Comparison of ENCODE assay signal across 1 cellular context in the genomic region with DNA sequence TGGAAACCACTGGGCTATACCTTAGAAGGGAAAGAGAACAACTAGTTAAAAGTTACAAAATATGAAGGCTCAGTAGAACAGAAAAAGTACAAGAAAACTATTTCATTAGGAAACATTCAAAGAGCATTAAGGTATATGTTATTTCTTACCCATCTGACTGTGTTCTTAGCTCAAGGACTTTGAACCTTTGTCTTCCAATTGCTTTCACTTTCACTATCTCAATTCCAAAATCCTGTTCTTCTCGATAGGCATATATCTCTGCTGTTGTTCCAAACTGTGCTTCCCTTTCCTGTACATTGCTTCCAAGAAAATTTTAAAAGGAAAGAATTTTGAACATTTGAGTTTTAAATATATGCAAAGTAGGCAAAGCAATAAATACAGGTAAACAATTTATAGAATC.
TF ChIP-seq lines count a peak whose summit lies in the region.

No MANE protein-coding gene starts in this region.

TF ChIP-seq in GM23338, 12 proteins besides CTCF, POLR2A, EP300 and RAD21 (continued from another document):
- TF ChIP-seq POLR2AphosphoS5 (IDR thresholded peaks at IDR 0.05; ENCODE audit: low read depth) (no peak), JUNB (IDR thresholded peaks at IDR 0.05; ENCODE audit: unreplicated experiment) (no peak), EZH2phosphoT487 (IDR thresholded peaks at IDR 0.05; ENCODE audit: unreplicated experiment) (no peak), ZNF331 (CRISPR knock-in tag; IDR thresholded peaks at IDR 0.05; ENCODE audit: low read depth) (no peak)
- TF ChIP-seq, protein P1, sequence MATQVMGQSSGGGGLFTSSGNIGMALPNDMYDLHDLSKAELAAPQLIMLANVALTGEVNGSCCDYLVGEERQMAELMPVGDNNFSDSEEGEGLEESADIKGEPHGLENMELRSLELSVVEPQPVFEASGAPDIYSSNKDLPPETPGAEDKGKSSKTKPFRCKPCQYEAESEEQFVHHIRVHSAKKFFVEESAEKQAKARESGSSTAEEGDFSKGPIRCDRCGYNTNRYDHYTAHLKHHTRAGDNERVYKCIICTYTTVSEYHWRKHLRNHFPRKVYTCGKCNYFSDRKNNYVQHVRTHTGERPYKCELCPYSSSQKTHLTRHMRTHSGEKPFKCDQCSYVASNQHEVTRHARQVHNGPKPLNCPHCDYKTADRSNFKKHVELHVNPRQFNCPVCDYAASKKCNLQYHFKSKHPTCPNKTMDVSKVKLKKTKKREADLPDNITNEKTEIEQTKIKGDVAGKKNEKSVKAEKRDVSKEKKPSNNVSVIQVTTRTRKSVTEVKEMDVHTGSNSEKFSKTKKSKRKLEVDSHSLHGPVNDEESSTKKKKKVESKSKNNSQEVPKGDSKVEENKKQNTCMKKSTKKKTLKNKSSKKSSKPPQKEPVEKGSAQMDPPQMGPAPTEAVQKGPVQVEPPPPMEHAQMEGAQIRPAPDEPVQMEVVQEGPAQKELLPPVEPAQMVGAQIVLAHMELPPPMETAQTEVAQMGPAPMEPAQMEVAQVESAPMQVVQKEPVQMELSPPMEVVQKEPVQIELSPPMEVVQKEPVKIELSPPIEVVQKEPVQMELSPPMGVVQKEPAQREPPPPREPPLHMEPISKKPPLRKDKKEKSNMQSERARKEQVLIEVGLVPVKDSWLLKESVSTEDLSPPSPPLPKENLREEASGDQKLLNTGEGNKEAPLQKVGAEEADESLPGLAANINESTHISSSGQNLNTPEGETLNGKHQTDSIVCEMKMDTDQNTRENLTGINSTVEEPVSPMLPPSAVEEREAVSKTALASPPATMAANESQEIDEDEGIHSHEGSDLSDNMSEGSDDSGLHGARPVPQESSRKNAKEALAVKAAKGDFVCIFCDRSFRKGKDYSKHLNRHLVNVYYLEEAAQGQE (IDR thresholded peaks at IDR 0.05; ENCODE audit: unreplicated experiment) = no peak
